Comparison of ENCODE assay signal across 9 cellular contexts in the genomic region with DNA sequence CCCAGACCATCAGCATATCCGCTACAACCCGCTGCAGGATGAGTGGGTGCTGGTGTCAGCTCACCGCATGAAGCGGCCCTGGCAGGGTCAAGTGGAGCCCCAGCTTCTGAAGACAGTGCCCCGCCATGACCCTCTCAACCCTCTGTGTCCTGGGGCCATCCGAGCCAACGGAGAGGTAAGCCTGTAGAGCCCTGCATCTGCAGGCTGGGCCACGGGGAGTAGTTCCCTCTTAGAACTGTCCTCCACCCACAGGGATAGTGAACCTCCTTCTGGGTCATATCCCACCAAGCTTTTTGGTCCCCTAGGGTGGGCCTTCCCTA. TPM values are rescaled to one million over a fixed set of nuclear protein-coding genes. Genes with fewer than 3 reads are reported as not detected.
DNase-seq lines count a peak whose midpoint lies in the region; ATAC-seq, FAIRE-seq and TF ChIP-seq lines count a peak whose summit lies in the region.
"Had no signal": no experiment of that assay in that cellular context is flagged by ENCODE, and none has a peak within 500 bp of the region (broad histone marks: within the 10 kb centered on the region; RNA-seq: fewer than 3 reads in every experiment).

No MANE protein-coding gene starts in this region.

- no peak for ATAC-seq in HG03439 (IDR thresholded peaks at IDR 0.05; ENCODE audit: unreplicated experiment)
- no peak for ATAC-seq in HG02588 (IDR thresholded peaks at IDR 0.05; ENCODE audit: unreplicated experiment)
- ATAC-seq in GM19023 (IDR thresholded peaks at IDR 0.05; ENCODE audit: unreplicated experiment): no peak

- H3K36me3 ChIP-seq in H7 (replicated peaks; ENCODE audit: control insufficient read depth, insufficient read depth, low read length) (peaks cover 15% of the 10 kb centered on the region), left ventricle myocardium inferior (peaks cover 29% of the 10 kb centered on the region), smooth muscle cell (ENCODE audit: low read depth) (no peaks in the 10 kb centered on the region)

- H3K9me3 ChIP-seq in left ventricle myocardium inferior (replicated peaks): no peaks in the 10 kb centered on the region
- H3K9me3 ChIP-seq in smooth muscle cell (replicated peaks; ENCODE audit: low read depth): no peaks in the 10 kb centered on the region

- H3K9ac ChIP-seq in smooth muscle cell (ENCODE audit: low read depth): peak overlapping the region; percentile 46

- H3K27ac ChIP-seq in VCaP (peak overlapping the region; percentile 95), left ventricle myocardium inferior (replicated peaks) (peak overlapping the region; percentile 98), smooth muscle cell (ENCODE audit: low read depth) (peak overlapping the region; percentile 58)

- H3K27me3 ChIP-seq in H7 (ENCODE audit: control insufficient read depth, insufficient read depth, low read length): no peaks in the 10 kb centered on the region
- H3K27me3 ChIP-seq in left ventricle myocardium inferior (ENCODE audit: low read depth): no peaks in the 10 kb centered on the region
- H3K27me3 ChIP-seq in smooth muscle cell (ENCODE audit: low read depth): no peaks in the 10 kb centered on the region

- intact Hi-C loops in left ventricle myocardium inferior (cut with micrococcal nuclease): no loop called here

- H3K4me3 ChIP-seq in H7 (ENCODE audit: insufficient read depth, low read depth, low read length) (peak overlapping the region; percentile 80), left ventricle myocardium inferior (peak overlapping the region; percentile 88), smooth muscle cell (peak overlapping the region; percentile 73)

- H4K20me1 ChIP-seq in smooth muscle cell (ENCODE audit: low read depth): no peaks in the 10 kb centered on the region

- peaks cover 21% of the 10 kb centered on the region for H3K79me2 ChIP-seq in smooth muscle cell (ENCODE audit: low read depth)

- no peak for FAIRE-seq in H54 (lab: Jason Lieb, UNC)

- WGBS in smooth muscle cell (ENCODE audit: low lambda C conversion rate): 4% methylated on average over 8 of the region's 8 CpGs

- H3F3A ChIP-seq in smooth muscle cell (ENCODE audit: low read depth): peaks cover 9% of the 10 kb centered on the region

- H3K4me1 ChIP-seq in left ventricle myocardium inferior: peaks cover 52% of the 10 kb centered on the region
- peaks cover 8% of the 10 kb centered on the region for H3K4me1 ChIP-seq in smooth muscle cell (ENCODE audit: low read depth)

- no peak for TF ChIP-seq POLR2A in H54 (IDR thresholded peaks at IDR 0.05; ENCODE audit: low read depth, low read length)

- H3K4me2 ChIP-seq in smooth muscle cell: peak overlapping the region; percentile 96

- DNase-seq in H7: no peak
- DNase-seq in left ventricle myocardium inferior: no peak
- no peak for DNase-seq in smooth muscle cell (lab: John Stamatoyannopoulos, UW; ENCODE audit: unreplicated experiment)
- DNase-seq in H54 (ENCODE audit: insufficient read length, low spot score): no peak

- H2AFZ ChIP-seq in smooth muscle cell (ENCODE audit: low read depth): peak overlapping the region; percentile 95

- TF ChIP-seq CTCF in VCaP (conservative IDR thresholded peaks at IDR 0.05): peak; percentile 3; the same call in 1 of the 2 replicates
- TF ChIP-seq CTCF in left ventricle myocardium inferior (IDR thresholded peaks at IDR 0.05; ENCODE audit: borderline replicate concordance): no peak
- no peak for TF ChIP-seq CTCF in smooth muscle cell (IDR thresholded peaks at IDR 0.05; ENCODE audit: borderline replicate concordance, insufficient read depth, poor library complexity, severe bottlenecking)

RNA-seq across cellular contexts. Expression of gene GALT, which starts 0.6 kb away (rescaled TPM):
- 33.5 and 42.0 TPM in 2 replicates for total RNA-seq in H7 (2014; rRNA removed; shearing (Covaris generic))
- total RNA-seq in left ventricle myocardium inferior (51.5 TPM), smooth muscle cell (25.9 and 32.9 TPM in 2 replicates)
- polyA plus RNA-seq in smooth muscle cell: 46.4 and 52.2 TPM in 2 replicates

RNA-seq across cellular contexts. Expression of gene IL11RA, which starts 4.9 kb away (rescaled TPM):
- 7.3 and 9.8 TPM in 2 replicates for total RNA-seq in H7 (2014; rRNA removed; shearing (Covaris generic))
- total RNA-seq in left ventricle myocardium inferior (56.5 TPM), smooth muscle cell (44.5 and 72.1 TPM in 2 replicates)
- polyA plus RNA-seq in smooth muscle cell: 69.8 and 99.8 TPM in 2 replicates

RNA-seq across cellular contexts. Expression of gene SIGMAR1, which starts 9.5 kb away (rescaled TPM):
- total RNA-seq in H7 (2014; rRNA removed; shearing (Covaris generic)): 117 and 138 TPM in 2 replicates
- 20.0 TPM for total RNA-seq in left ventricle myocardium inferior
- 99.6 and 105 TPM in 2 replicates for total RNA-seq in smooth muscle cell
- polyA plus RNA-seq in smooth muscle cell: 152 and 192 TPM in 2 replicates

RNA-seq across cellular contexts. Expression of gene CCL27, which starts 15.4 kb away (rescaled TPM):
- 0.10 and 0.41 TPM in 2 replicates for total RNA-seq in H7 (2014; rRNA removed; shearing (Covaris generic))
- total RNA-seq in left ventricle myocardium inferior: 0.41 TPM
- total RNA-seq in smooth muscle cell: 3.6 TPM in 1 of 2 replicates, not detected in the other
- 1.0 TPM in 2 replicates for polyA plus RNA-seq in smooth muscle cell
- total RNA-seq: M059J had no signal

RNA-seq across cellular contexts. Expression of gene ARID3C, which starts 18.2 kb away (rescaled TPM):
- total RNA-seq in H7 (2014; rRNA removed; shearing (Covaris generic)): not detected in 2 replicates
- total RNA-seq in left ventricle myocardium inferior (not detected), smooth muscle cell (not detected in 2 replicates)
- polyA plus RNA-seq in smooth muscle cell: 0.40 and 0.45 TPM in 2 replicates
- total RNA-seq: M059J had no signal
